In the genomic region with DNA sequence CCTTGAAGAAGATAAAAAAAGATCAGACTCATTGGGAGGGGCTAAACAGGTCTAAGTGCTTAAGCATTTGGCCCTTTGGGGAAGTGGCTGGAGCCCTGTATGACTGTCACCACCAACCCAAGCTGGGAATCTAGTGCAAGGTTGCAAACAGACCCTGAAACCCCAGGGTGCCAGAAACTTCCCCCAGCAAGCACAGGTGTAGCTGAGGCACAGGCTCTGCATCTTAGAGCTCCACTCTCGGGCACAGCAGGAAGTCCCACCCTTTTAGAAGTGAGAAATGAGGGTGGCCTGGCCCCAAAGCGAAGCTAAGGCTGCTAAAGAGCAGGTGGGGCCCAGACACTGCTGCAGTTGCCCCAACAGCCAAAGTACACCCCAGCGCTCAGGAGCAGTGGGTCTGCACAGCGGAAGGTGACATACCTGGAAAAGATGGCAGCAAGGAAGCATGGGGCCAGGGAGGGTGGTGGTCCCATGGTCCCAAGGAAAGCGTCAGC, we compare ENCODE assay signal across 9 cellular contexts. TPM values are rescaled to one million over a fixed set of nuclear protein-coding genes. Genes with fewer than 3 reads are reported as not detected.
A peak's percentile ranks its signal among the peaks of the same experiment; 100 is the strongest.
DNase-seq lines count a peak whose midpoint lies in the region; ATAC-seq and TF ChIP-seq lines count a peak whose summit lies in the region.
"Had no signal": no experiment of that assay in that cellular context is flagged by ENCODE, and none has a peak within 500 bp of the region (broad histone marks: within the 10 kb centered on the region; RNA-seq: fewer than 3 reads in every experiment).

No MANE protein-coding gene starts in this region.

- no peak overlapping the region for H2AK5ac ChIP-seq in mesendoderm (ENCODE audit: low read length)

- H4K5ac ChIP-seq in mesendoderm (ENCODE audit: low read length): no peak overlapping the region

- WGBS in mesendoderm (ENCODE audit: extremely low coverage, insufficient coverage, low lambda C conversion rate): no CpG with 5 or more reads among the region's 5 CpGs
- 100% methylated on average over 1 of the region's 5 CpGs; no CpG with 5 or more reads in 1 of the 2 donors for WGBS in gastroesophageal sphincter (ENCODE audit: low coverage in 1 of 2), 2 donors

- H3K4me1 ChIP-seq in mesendoderm (ENCODE audit: control insufficient read depth, low read depth, low read length): no peaks in the 10 kb centered on the region
- H3K4me1 ChIP-seq in gastroesophageal sphincter: peaks cover 0 to 23% (median 9%) of the 10 kb centered on the region in 3 donors

- H3K27ac ChIP-seq in mesendoderm (ENCODE audit: low read depth, low read length) (peak overlapping the region; percentile 59), gastroesophageal sphincter (no peak overlapping the region)

- no peaks in the 10 kb centered on the region for H3K79me2 ChIP-seq in mesendoderm (ENCODE audit: control insufficient read depth, insufficient read depth, low read length)

- H3K27me3 ChIP-seq in mesendoderm (ENCODE audit: insufficient read depth, low read length, poor library complexity): peaks cover 1% of the 10 kb centered on the region
- no peaks in the 10 kb centered on the region for H3K27me3 ChIP-seq in gastroesophageal sphincter

- H2BK15ac ChIP-seq in mesendoderm (replicated peaks; ENCODE audit: low read depth): no peak overlapping the region

- no peak overlapping the region for H2BK5ac ChIP-seq in mesendoderm (ENCODE audit: low read length)

- no peak for TF ChIP-seq POLR2A in gastroesophageal sphincter (IDR thresholded peaks at IDR 0.05)

- no peak overlapping the region for H3K9ac ChIP-seq in mesendoderm (ENCODE audit: low read length)

- ATAC-seq in GM18858 (IDR thresholded peaks at IDR 0.05; ENCODE audit: unreplicated experiment): peak; percentile 69
- peak; percentile 59 for ATAC-seq in GM21786 (IDR thresholded peaks at IDR 0.05; ENCODE audit: unreplicated experiment)
- ATAC-seq in HG03039 (IDR thresholded peaks at IDR 0.05; ENCODE audit: unreplicated experiment): no peak
- no peak for ATAC-seq in gastroesophageal sphincter

- no peak overlapping the region for H4K8ac ChIP-seq in mesendoderm (ENCODE audit: low read depth, low read length)

- no peak for TF ChIP-seq EP300 in gastroesophageal sphincter (IDR thresholded peaks at IDR 0.05)

- H2BK120ac ChIP-seq in mesendoderm (ENCODE audit: low read depth, low read length): no peak overlapping the region

- no peaks in the 10 kb centered on the region for H3K79me1 ChIP-seq in mesendoderm (ENCODE audit: low read length)

- no peak overlapping the region for H3K18ac ChIP-seq in mesendoderm (ENCODE audit: low read length)

- peak; percentile 24 for DNase-seq in NAMALWA (ENCODE audit: low spot score)
- DNase-seq in mesendoderm: no peak
- no peak for DNase-seq in HCEC 1CT
- DNase-seq in GF-D8 (lab: John Stamatoyannopoulos, UW): no peak
- DNase-seq: activated T-cell treated with anti-CD3 and anti-CD28 coated beads for 4 hours had no signal

- no peaks in the 10 kb centered on the region for H3K9me3 ChIP-seq in gastroesophageal sphincter

- H3K4me3 ChIP-seq in mesendoderm (ENCODE audit: low read length) (no peak overlapping the region), gastroesophageal sphincter (no peak overlapping the region)

- H3K4me2 ChIP-seq in mesendoderm (ENCODE audit: low read length): no peak overlapping the region

- no peak overlapping the region for H3K56ac ChIP-seq in mesendoderm (ENCODE audit: low read length)

- H3K23ac ChIP-seq in mesendoderm (ENCODE audit: low read length): no peak overlapping the region

- no peak overlapping the region for H3K4ac ChIP-seq in mesendoderm (ENCODE audit: low read depth, low read length)

- H3K36me3 ChIP-seq in mesendoderm (ENCODE audit: control insufficient read depth, insufficient read depth, low read length) (no peaks in the 10 kb centered on the region), gastroesophageal sphincter (no peaks in the 10 kb centered on the region)

- no peak for TF ChIP-seq CTCF in gastroesophageal sphincter (IDR thresholded peaks at IDR 0.05)

RNA-seq across cellular contexts. Expression of a gene that starts 5.8 kb away (rescaled TPM):
- polyA plus RNA-seq in mesendoderm (2013, experiment 1 of 2): 37.4 TPM
- 35.7 TPM for polyA plus RNA-seq in mesendoderm (2013, experiment 2 of 2)
- 10 to 100 TPM; 35.4 to 68.0 (median 48.3) TPM for total RNA-seq in gastroesophageal sphincter

RNA-seq across cellular contexts. Expression of a gene that starts 56.6 kb away (rescaled TPM):
- 7.9 TPM for polyA plus RNA-seq in mesendoderm (2013, experiment 1 of 2)
- polyA plus RNA-seq in mesendoderm (2013, experiment 2 of 2): 8.5 TPM
- 10 to 100 TPM; 12.4 to 29.7 (median 23.6) TPM for total RNA-seq in gastroesophageal sphincter

Comparison
In these comparisons a context has a peak if more than half of its experiments do, and no peak if none do; other contexts are left out.
1. ATAC-seq: peak in GM18858 (single experiment) and GM21786 (single experiment); none in HG03039 (single experiment) and gastroesophageal sphincter (single experiment).